ENCODE assay signal across 2 cellular contexts in genomic region chr20:37390891-37391525, GRCh38.
TF ChIP-seq lines count a peak whose summit lies in the region.

No MANE protein-coding gene starts in this region.

TF ChIP-seq in SK-N-SH treated with all-trans-retinoic acid at 6 μM for 48 hours, 23 proteins besides CTCF, POLR2A, EP300 and RAD21 (continued from another document):
- TF ChIP-seq PATZ1 (CRISPR knock-in tag; IDR thresholded peaks at IDR 0.05; ENCODE audit: borderline replicate concordance) (no peak), SNAI2 (CRISPR knock-in tag; IDR thresholded peaks at IDR 0.05) (no peak), PPARA (CRISPR knock-in tag; IDR thresholded peaks at IDR 0.05; ENCODE audit: borderline replicate concordance) (no peak), ESRRG (CRISPR knock-in tag; IDR thresholded peaks at IDR 0.05) (no peak)

TF ChIP-seq in HepG2, 621 proteins besides CTCF, POLR2A, EP300 and RAD21 (continued from another document and continues in another):
- TF ChIP-seq, protein P1, sequence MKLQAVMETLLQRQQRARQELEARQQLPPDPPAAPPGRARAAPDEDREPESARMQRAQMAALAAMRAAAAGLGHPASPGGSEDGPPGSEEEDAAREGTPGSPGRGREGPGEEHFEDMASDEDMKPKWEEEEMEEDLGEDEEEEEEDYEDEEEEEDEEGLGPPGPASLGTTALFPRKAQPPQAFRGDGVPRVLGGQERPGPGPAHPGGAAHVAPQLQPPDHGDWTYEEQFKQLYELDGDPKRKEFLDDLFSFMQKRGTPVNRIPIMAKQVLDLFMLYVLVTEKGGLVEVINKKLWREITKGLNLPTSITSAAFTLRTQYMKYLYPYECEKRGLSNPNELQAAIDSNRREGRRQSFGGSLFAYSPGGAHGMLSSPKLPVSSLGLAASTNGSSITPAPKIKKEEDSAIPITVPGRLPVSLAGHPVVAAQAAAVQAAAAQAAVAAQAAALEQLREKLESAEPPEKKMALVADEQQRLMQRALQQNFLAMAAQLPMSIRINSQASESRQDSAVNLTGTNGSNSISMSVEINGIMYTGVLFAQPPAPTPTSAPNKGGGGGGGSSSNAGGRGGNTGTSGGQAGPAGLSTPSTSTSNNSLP (IDR thresholded peaks at IDR 0.05; ENCODE audit: low read depth, low read length): no peak
- TF ChIP-seq, protein P2, sequence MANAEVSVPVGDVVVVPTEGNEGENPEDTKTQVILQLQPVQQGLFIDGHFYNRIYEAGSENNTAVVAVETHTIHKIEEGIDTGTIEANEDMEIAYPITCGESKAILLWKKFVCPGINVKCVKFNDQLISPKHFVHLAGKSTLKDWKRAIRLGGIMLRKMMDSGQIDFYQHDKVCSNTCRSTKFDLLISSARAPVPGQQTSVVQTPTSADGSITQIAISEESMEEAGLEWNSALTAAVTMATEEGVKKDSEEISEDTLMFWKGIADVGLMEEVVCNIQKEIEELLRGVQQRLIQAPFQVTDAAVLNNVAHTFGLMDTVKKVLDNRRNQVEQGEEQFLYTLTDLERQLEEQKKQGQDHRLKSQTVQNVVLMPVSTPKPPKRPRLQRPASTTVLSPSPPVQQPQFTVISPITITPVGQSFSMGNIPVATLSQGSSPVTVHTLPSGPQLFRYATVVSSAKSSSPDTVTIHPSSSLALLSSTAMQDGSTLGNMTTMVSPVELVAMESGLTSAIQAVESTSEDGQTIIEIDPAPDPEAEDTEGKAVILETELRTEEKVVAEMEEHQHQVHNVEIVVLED (CRISPR knock-in tag; IDR thresholded peaks at IDR 0.05; ENCODE audit: borderline replicate concordance): peak; percentile 67; the same call in 1 of the 2 replicates
- TF ChIP-seq, protein P3, sequence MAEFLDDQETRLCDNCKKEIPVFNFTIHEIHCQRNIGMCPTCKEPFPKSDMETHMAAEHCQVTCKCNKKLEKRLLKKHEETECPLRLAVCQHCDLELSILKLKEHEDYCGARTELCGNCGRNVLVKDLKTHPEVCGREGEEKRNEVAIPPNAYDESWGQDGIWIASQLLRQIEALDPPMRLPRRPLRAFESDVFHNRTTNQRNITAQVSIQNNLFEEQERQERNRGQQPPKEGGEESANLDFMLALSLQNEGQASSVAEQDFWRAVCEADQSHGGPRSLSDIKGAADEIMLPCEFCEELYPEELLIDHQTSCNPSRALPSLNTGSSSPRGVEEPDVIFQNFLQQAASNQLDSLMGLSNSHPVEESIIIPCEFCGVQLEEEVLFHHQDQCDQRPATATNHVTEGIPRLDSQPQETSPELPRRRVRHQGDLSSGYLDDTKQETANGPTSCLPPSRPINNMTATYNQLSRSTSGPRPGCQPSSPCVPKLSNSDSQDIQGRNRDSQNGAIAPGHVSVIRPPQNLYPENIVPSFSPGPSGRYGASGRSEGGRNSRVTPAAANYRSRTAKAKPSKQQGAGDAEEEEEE (CRISPR knock-in tag; IDR thresholded peaks at IDR 0.05; ENCODE audit: borderline replicate concordance): peak; percentile 90; the same call in 1 of the 2 replicates
- TF ChIP-seq RARA (CRISPR knock-in tag; IDR thresholded peaks at IDR 0.05) (peak; percentile 91), ZNF451 (CRISPR knock-in tag; IDR thresholded peaks at IDR 0.05) (peak; percentile 78; the same call in 1 of the 2 replicates), ZNF788 (CRISPR knock-in tag; IDR thresholded peaks at IDR 0.05; ENCODE audit: borderline replicate concordance) (peak; percentile 96; the same call in 1 of the 2 replicates), SOX6 (IDR thresholded peaks at IDR 0.05) (no peak), SOX6 (CRISPR knock-in tag; IDR thresholded peaks at IDR 0.05) (peak; percentile 87), CCDC6 (CRISPR knock-in tag; IDR thresholded peaks at IDR 0.05) (0 out of 2 replicates have a peak, but pooled peaks have one; percentile 39), POLR2AphosphoS5 (IDR thresholded peaks at IDR 0.05; ENCODE audit: low read depth, low read length) (peak; percentile 69; the same call in 1 of the 2 replicates), ZNF296 (CRISPR knock-in tag; conservative IDR thresholded peaks at IDR 0.05) (0 out of 2 replicates have a peak, but pooled peaks have one; percentile 84), MAFG (CRISPR knock-in tag; IDR thresholded peaks at IDR 0.05) (no peak), REPIN1 (CRISPR knock-in tag; IDR thresholded peaks at IDR 0.05; ENCODE audit: borderline replicate concordance, low read depth) (no peak; the same call in 1 of the 2 replicates), ZNF678 (CRISPR knock-in tag; IDR thresholded peaks at IDR 0.05) (0 out of 2 replicates have a peak, but pooled peaks have one; percentile 67), STAT5B (CRISPR knock-in tag; IDR thresholded peaks at IDR 0.05) (no peak), HOXA5 (CRISPR knock-in tag; IDR thresholded peaks at IDR 0.05) (no peak), CREM (IDR thresholded peaks at IDR 0.05) (peak; percentile 73; the same call in 1 of the 2 replicates), CREM (CRISPR knock-in tag; IDR thresholded peaks at IDR 0.05) (no peak), ZNF503 (CRISPR knock-in tag; IDR thresholded peaks at IDR 0.05) (peak; percentile 27; the same call in 1 of the 2 replicates), ZNF841 (CRISPR knock-in tag; IDR thresholded peaks at IDR 0.05; ENCODE audit: borderline replicate concordance) (no peak), ZNF652 (CRISPR knock-in tag; IDR thresholded peaks at IDR 0.05; ENCODE audit: borderline replicate concordance, low read depth) (no peak; the same call in 1 of the 2 replicates), ZNF335 (CRISPR knock-in tag; IDR thresholded peaks at IDR 0.05) (peak; percentile 90), GZF1 (CRISPR knock-in tag; IDR thresholded peaks at IDR 0.05) (0 out of 2 replicates have a peak, but pooled peaks have one; percentile 56), ZNF333 (CRISPR knock-in tag; IDR thresholded peaks at IDR 0.05; ENCODE audit: borderline replicate concordance) (peak; percentile 47; the same call in 1 of the 2 replicates), E2F1 (CRISPR knock-in tag; IDR thresholded peaks at IDR 0.05) (no peak), MTF1 (CRISPR knock-in tag; IDR thresholded peaks at IDR 0.05) (no peak), SIN3B (IDR thresholded peaks at IDR 0.05; ENCODE audit: low read length) (no peak), CEBPB (IDR thresholded peaks at IDR 0.05; ENCODE audit: borderline replicate concordance, low read depth, low read length) (no peak), YEATS4 (CRISPR knock-in tag; IDR thresholded peaks at IDR 0.05; ENCODE audit: borderline replicate concordance) (no peak; the same call in 1 of the 2 replicates), SIX1 (CRISPR knock-in tag; IDR thresholded peaks at IDR 0.05; ENCODE audit: borderline replicate concordance) (peak; percentile 78), ZNF7 (CRISPR knock-in tag; IDR thresholded peaks at IDR 0.05) (peak; percentile 63; the same call in 1 of the 2 replicates), SNAI1 (CRISPR knock-in tag; IDR thresholded peaks at IDR 0.05; ENCODE audit: borderline replicate concordance) (no peak), DNMT1 (CRISPR knock-in tag; IDR thresholded peaks at IDR 0.05) (no peak)
- TF ChIP-seq, protein P4, sequence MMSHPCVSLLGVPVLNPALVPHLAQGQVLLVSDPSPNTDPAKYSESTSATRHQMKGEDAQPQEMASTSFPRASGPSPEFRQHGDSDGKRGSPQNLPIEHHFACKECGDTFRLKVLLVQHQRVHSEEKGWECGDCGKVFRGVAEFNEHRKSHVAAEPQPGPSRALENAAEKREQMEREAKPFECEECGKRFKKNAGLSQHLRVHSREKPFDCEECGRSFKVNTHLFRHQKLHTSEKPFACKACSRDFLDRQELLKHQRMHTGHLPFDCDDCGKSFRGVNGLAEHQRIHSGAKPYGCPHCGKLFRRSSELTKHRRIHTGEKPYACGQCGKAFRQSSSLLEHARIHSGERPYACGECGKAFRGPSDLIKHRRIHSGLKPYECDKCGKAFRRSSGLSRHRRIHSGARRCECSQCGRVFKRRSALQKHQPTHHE (CRISPR knock-in tag; IDR thresholded peaks at IDR 0.05; ENCODE audit: borderline replicate concordance): no peak
- TF ChIP-seq, protein P5, sequence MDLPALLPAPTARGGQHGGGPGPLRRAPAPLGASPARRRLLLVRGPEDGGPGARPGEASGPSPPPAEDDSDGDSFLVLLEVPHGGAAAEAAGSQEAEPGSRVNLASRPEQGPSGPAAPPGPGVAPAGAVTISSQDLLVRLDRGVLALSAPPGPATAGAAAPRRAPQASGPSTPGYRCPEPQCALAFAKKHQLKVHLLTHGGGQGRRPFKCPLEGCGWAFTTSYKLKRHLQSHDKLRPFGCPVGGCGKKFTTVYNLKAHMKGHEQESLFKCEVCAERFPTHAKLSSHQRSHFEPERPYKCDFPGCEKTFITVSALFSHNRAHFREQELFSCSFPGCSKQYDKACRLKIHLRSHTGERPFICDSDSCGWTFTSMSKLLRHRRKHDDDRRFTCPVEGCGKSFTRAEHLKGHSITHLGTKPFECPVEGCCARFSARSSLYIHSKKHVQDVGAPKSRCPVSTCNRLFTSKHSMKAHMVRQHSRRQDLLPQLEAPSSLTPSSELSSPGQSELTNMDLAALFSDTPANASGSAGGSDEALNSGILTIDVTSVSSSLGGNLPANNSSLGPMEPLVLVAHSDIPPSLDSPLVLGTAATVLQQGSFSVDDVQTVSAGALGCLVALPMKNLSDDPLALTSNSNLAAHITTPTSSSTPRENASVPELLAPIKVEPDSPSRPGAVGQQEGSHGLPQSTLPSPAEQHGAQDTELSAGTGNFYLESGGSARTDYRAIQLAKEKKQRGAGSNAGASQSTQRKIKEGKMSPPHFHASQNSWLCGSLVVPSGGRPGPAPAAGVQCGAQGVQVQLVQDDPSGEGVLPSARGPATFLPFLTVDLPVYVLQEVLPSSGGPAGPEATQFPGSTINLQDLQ (CRISPR knock-in tag; IDR thresholded peaks at IDR 0.05): peak; percentile 70; the same call in 1 of the 2 replicates
- TF ChIP-seq, protein P6, sequence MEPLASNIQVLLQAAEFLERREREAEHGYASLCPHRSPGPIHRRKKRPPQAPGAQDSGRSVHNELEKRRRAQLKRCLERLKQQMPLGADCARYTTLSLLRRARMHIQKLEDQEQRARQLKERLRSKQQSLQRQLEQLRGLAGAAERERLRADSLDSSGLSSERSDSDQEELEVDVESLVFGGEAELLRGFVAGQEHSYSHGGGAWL (CRISPR knock-in tag; IDR thresholded peaks at IDR 0.05): peak; percentile 1; the same call in 1 of the 2 replicates
- TF ChIP-seq, protein P7, sequence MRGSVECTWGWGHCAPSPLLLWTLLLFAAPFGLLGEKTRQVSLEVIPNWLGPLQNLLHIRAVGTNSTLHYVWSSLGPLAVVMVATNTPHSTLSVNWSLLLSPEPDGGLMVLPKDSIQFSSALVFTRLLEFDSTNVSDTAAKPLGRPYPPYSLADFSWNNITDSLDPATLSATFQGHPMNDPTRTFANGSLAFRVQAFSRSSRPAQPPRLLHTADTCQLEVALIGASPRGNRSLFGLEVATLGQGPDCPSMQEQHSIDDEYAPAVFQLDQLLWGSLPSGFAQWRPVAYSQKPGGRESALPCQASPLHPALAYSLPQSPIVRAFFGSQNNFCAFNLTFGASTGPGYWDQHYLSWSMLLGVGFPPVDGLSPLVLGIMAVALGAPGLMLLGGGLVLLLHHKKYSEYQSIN (CRISPR knock-in tag; IDR thresholded peaks at IDR 0.05; ENCODE audit: borderline replicate concordance): no peak
- TF ChIP-seq, protein P8, sequence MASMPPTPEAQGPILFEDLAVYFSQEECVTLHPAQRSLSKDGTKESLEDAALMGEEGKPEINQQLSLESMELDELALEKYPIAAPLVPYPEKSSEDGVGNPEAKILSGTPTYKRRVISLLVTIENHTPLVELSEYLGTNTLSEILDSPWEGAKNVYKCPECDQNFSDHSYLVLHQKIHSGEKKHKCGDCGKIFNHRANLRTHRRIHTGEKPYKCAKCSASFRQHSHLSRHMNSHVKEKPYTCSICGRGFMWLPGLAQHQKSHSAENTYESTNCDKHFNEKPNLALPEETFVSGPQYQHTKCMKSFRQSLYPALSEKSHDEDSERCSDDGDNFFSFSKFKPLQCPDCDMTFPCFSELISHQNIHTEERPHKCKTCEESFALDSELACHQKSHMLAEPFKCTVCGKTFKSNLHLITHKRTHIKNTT (CRISPR knock-in tag; IDR thresholded peaks at IDR 0.05): no peak
- TF ChIP-seq, protein P9, sequence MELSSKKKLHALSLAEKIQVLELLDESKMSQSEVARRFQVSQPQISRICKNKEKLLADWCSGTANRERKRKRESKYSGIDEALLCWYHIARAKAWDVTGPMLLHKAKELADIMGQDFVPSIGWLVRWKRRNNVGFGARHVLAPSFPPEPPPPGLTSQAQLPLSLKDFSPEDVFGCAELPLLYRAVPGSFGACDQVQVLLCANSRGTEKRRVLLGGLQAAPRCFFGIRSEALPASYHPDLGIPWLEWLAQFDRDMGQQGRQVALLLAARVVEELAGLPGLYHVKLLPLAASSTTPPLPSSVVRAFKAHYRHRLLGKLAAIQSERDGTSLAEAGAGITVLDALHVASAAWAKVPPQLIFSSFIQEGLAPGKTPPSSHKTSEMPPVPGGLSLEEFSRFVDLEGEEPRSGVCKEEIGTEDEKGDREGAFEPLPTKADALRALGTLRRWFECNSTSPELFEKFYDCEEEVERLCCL (CRISPR knock-in tag; IDR thresholded peaks at IDR 0.05; ENCODE audit: borderline replicate concordance): no peak
